8 cellular contexts compared by ENCODE assay signal in the genomic region with DNA sequence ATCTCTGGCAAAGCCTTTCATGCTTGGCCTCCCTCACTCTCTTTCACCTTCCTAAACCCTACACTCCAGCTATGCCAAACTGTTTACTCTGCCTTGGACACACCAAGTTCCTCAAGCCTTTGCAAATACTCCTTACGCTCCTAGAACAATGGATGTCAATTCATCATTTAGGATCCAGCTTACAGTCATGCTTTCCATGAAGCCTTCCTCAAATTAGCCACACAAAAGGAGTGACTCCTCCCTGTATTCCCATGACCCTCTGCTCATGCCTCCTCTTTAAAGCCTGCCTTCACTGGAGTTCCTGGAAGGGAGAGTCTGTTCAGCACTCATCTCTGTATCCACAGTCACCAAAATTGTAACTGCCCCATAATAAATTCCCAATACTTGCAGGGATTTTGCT. TPM values are rescaled to one million over a fixed set of nuclear protein-coding genes. Genes with fewer than 3 reads are reported as not detected.
DNase-seq lines count a peak whose midpoint lies in the region; ATAC-seq and TF ChIP-seq lines count a peak whose summit lies in the region.

No MANE protein-coding gene starts in this region.

- H2BK120ac ChIP-seq in H9 (ENCODE audit: low read depth, low read length, poor library complexity, severe bottlenecking): no peak overlapping the region

- H3K9ac ChIP-seq in BLaER1: peak overlapping the region; percentile 71; the same call in 1 of the 2 replicates
- H3K9ac ChIP-seq in H9 (ENCODE audit: extremely low read depth, insufficient read length, low read length): no peak overlapping the region

- peak overlapping the region in 1 of 2 experiments; percentile 80; a peak in 2 of 5 replicates for H3K4me3 Mint-ChIP-seq in H9
- H3K4me3 Mint-ChIP-seq in activated CD8-positive, alpha-beta memory T cell treated with anti-CD3 and anti-CD28 coated beads, Interleukin-2, amount 10 ng/mL, durations not matched to agents 7 days and 5 days: peak overlapping the region; percentile 69

- peak overlapping the region; percentile 71 for H3K4me3 ChIP-seq in BLaER1

- H3K23me2 ChIP-seq in H9 (ENCODE audit: insufficient read length, low read depth, low read length, poor library complexity, severe bottlenecking): peaks cover 5% of the 10 kb centered on the region

- H3K27me3 Mint-ChIP-seq in H9 (ENCODE audit: low read depth): peaks cover 14% of the 10 kb centered on the region
- peaks cover 27% of the 10 kb centered on the region for H3K27me3 Mint-ChIP-seq in activated CD8-positive, alpha-beta memory T cell treated with anti-CD3 and anti-CD28 coated beads, Interleukin-2, amount 10 ng/mL, durations not matched to agents 7 days and 5 days

- H3K27me3 ChIP-seq in BLaER1: no peaks in the 10 kb centered on the region
- peaks cover 4% of the 10 kb centered on the region; the same call in 1 of the 2 replicates for H3K27me3 ChIP-seq in H9 (ENCODE audit: insufficient read depth, low read length)

- no peak overlapping the region for H2BK20ac ChIP-seq in H9 (ENCODE audit: low read depth, low read length, poor library complexity, severe bottlenecking)

- TF ChIP-seq CTCF in H9 (conservative IDR thresholded peaks at IDR 0.05): no peak

- H3K36me3 Mint-ChIP-seq in H9 (ENCODE audit: insufficient read depth in 1 of 3, low read depth in 3 of 3): peaks cover 0 to 1% (median 0%) of the 10 kb centered on the region in 3 experiments; a peak in 2 of 7 replicates
- H3K36me3 Mint-ChIP-seq in activated CD8-positive, alpha-beta memory T cell treated with anti-CD3 and anti-CD28 coated beads, Interleukin-2, amount 10 ng/mL, durations not matched to agents 7 days and 5 days: no peaks in the 10 kb centered on the region

- H3T11ph ChIP-seq in H9 (ENCODE audit: low read length): no peak overlapping the region

- H3K9me3 ChIP-seq in BLaER1 (no peaks in the 10 kb centered on the region), H9 (ENCODE audit: control insufficient read depth, low read depth, low read length) (no peaks in the 10 kb centered on the region)

- CTCF ChIA-PET in activated CD8-positive, alpha-beta memory T cell treated with anti-CD3 and anti-CD28 coated beads, Interleukin-2, amount 10 ng/mL, durations not matched to agents 7 days and 5 days (lab: Charles Lee): interaction anchor here (1.1 to 2.1 kb wide), 4 partner anchors 9 to 521 kb away, joined by 4 to 15 read pairs (median 4); no protein-coding TSS in a partner anchor

- H3K4me2 ChIP-seq in BLaER1: peak overlapping the region; percentile 91
- no peak overlapping the region for H3K4me2 ChIP-seq in H9 (ENCODE audit: insufficient read depth, insufficient read length, low read length)

- no CpG with 5 or more reads among the region's 1 CpG for WGBS in H9 (ENCODE audit: extremely low coverage, insufficient read length, low lambda C conversion rate)

- ATAC-seq in activated CD8-positive, alpha-beta memory T cell treated with anti-CD3 and anti-CD28 coated beads, Interleukin-2, amount 10 ng/mL, durations not matched to agents 7 days and 5 days: no peak
- ATAC-seq in GM19035 (IDR thresholded peaks at IDR 0.05; ENCODE audit: unreplicated experiment) (no peak), HG03432 (IDR thresholded peaks at IDR 0.05; ENCODE audit: unreplicated experiment) (no peak)

- no peak overlapping the region for H3K56ac ChIP-seq in H9 (ENCODE audit: insufficient read length, low read depth, low read length)

- no peaks in the 10 kb centered on the region for H3K9me3 Mint-ChIP-seq in H9
- no peaks in the 10 kb centered on the region for H3K9me3 Mint-ChIP-seq in activated CD8-positive, alpha-beta memory T cell treated with anti-CD3 and anti-CD28 coated beads, Interleukin-2, amount 10 ng/mL, durations not matched to agents 7 days and 5 days (ENCODE audit: low read depth)

- no peaks in the 10 kb centered on the region for H3K79me1 ChIP-seq in H9 (ENCODE audit: insufficient read depth, low read depth, low read length, poor library complexity, severe bottlenecking)

- H2BK15ac ChIP-seq in H9 (ENCODE audit: low read depth, low read length): no peak overlapping the region

- H4K91ac ChIP-seq in H9 (ENCODE audit: insufficient read length, low read depth, low read length): no peak overlapping the region

- peak overlapping the region; percentile 27 for H2AFZ ChIP-seq in H9 (ENCODE audit: low read length)

- DNase-seq in H9: peak; percentile 20
- DNase-seq in activated CD8-positive, alpha-beta memory T cell treated with anti-CD3 and anti-CD28 coated beads, Interleukin-2, amount 10 ng/mL, durations not matched to agents 7 days and 5 days: no peak
- peak; percentile 16 for DNase-seq in kidney glomerular epithelial cell (lab: John Stamatoyannopoulos, UW)
- DNase-seq in hippocampal formation (lab: John Stamatoyannopoulos, UW): no peak
- DNase-seq in occipital lobe (lab: John Stamatoyannopoulos, UW): no peak

- no peak overlapping the region for H4K5ac ChIP-seq in H9 (ENCODE audit: insufficient read length, low read depth, low read length)

- no peak overlapping the region for H2BK5ac ChIP-seq in H9 (ENCODE audit: insufficient read length, low read length)

- no peak overlapping the region for H3K14ac ChIP-seq in H9 (ENCODE audit: insufficient read depth, low read length)

- H3K4me1 ChIP-seq in BLaER1: peaks cover 48% of the 10 kb centered on the region
- 0 out of 2 replicates have a peak, but pooled peaks cover 3% of the 10 kb centered on the region for H3K4me1 ChIP-seq in H9 (ENCODE audit: insufficient read depth, low read length)

- no peak overlapping the region for H2AK5ac ChIP-seq in H9 (ENCODE audit: insufficient read length, low read length)

- H4K8ac ChIP-seq in H9 (replicated peaks; ENCODE audit: insufficient read length, low read depth, low read length): no peak overlapping the region

- H3K4me1 Mint-ChIP-seq in H9: peaks cover 19 to 25% of the 10 kb centered on the region in 2 experiments
- H3K4me1 Mint-ChIP-seq in activated CD8-positive, alpha-beta memory T cell treated with anti-CD3 and anti-CD28 coated beads, Interleukin-2, amount 10 ng/mL, durations not matched to agents 7 days and 5 days: peaks cover 12% of the 10 kb centered on the region

- H4K20me1 ChIP-seq in BLaER1 (no peaks in the 10 kb centered on the region; the same call in 1 of the 2 replicates), H9 (ENCODE audit: control insufficient read depth, insufficient read depth, insufficient read length) (no peaks in the 10 kb centered on the region)

- H3K18ac ChIP-seq in H9 (ENCODE audit: insufficient read length, low read depth, low read length): no peak overlapping the region

- peak overlapping the region in 1 of 3 experiments; percentile 4; a peak in 1 of 7 replicates for H3K27ac Mint-ChIP-seq in H9
- H3K27ac Mint-ChIP-seq in activated CD8-positive, alpha-beta memory T cell treated with anti-CD3 and anti-CD28 coated beads, Interleukin-2, amount 10 ng/mL, durations not matched to agents 7 days and 5 days: no peak overlapping the region

- H3K36me3 ChIP-seq in BLaER1: no peaks in the 10 kb centered on the region

- H3K79me2 ChIP-seq in H9 (ENCODE audit: insufficient read depth, low read length): no peaks in the 10 kb centered on the region

- H2BK12ac ChIP-seq in H9 (ENCODE audit: insufficient read length, low read depth, low read length): no peak overlapping the region

- H3K23ac ChIP-seq in H9 (ENCODE audit: insufficient read length, low read depth, low read length): no peak overlapping the region

- no peak overlapping the region for H3K4ac ChIP-seq in H9 (ENCODE audit: low read depth, low read length)

- peak overlapping the region; percentile 60 for H3K27ac ChIP-seq in BLaER1
- no peak overlapping the region for H3K27ac ChIP-seq in H9 (ENCODE audit: insufficient read length, low read depth, low read length)

RNA-seq across cellular contexts. Expression of a gene that starts 0.7 kb away (rescaled TPM):
- total RNA-seq in H9 (2021) (8.3 TPM in 2 replicates), occipital lobe (7.5 TPM)
- 1 to 10 TPM in 1 of 2 experiments, under 1 TPM in 1; 0.41 to 1.1 TPM for total RNA-seq in activated CD8-positive, alpha-beta memory T cell treated with anti-CD3 and anti-CD28 coated beads, Interleukin-2, amount 10 ng/mL, durations not matched to agents 7 days and 5 days

RNA-seq across cellular contexts. Expression of a gene that starts 15.9 kb away (rescaled TPM):
- total RNA-seq in H9 (2021) (0.07 and 0.09 TPM in 2 replicates), occipital lobe (1.4 TPM)
- total RNA-seq in activated CD8-positive, alpha-beta memory T cell treated with anti-CD3 and anti-CD28 coated beads, Interleukin-2, amount 10 ng/mL, durations not matched to agents 7 days and 5 days: under 1 TPM; 0.26 to 0.33 TPM

Comparison
In these comparisons a context has a peak if more than half of its experiments do, and no peak if none do; other contexts are left out.
1. DNase-seq: peak in H9 (single experiment) and kidney glomerular epithelial cell (single experiment); none in activated CD8-positive, alpha-beta memory T cell treated with anti-CD3 and anti-CD28 coated beads, Interleukin-2, amount 10 ng/mL, durations not matched to agents 7 days and 5 days (single experiment), hippocampal formation (0 of 2) and occipital lobe (single experiment).